Comparison of ENCODE assay signal across 25 cellular contexts in genomic region chr17:10725262-10725661, GRCh38.
"Had no signal": no experiment of that assay in that cellular context is flagged by ENCODE, and none has a peak within 500 bp of the region (broad histone marks: within the 10 kb centered on the region; RNA-seq: fewer than 3 reads in every experiment).

No MANE protein-coding gene starts in this region.

- H3K27me3 Mint-ChIP-seq: activated B cell treated with CpG ODN at 0.5 μM for 24 hours; activated CD4-positive, alpha-beta memory T cell treated with anti-CD3 and anti-CD28 coated beads for 36 hours; activated CD4-positive, alpha-beta T cell treated with anti-CD3 and anti-CD28 coated beads, Interleukin-2, amount 10 ng/mL, durations not matched to agents 7 days and 5 days; T-cell had no signal

- ATAC-seq: activated naive CD4-positive, alpha-beta T cell treated with anti-CD3 and anti-CD28 coated beads, Interleukin-2, amount 50 U/mL, for 72 hours; T-cell had no signal

- FAIRE-seq: TTC549 had no signal

- H3K9me3 Mint-ChIP-seq: activated B cell treated with CpG ODN at 0.5 μM for 24 hours; activated CD4-positive, alpha-beta memory T cell treated with anti-CD3 and anti-CD28 coated beads for 36 hours; activated CD4-positive, alpha-beta T cell treated with anti-CD3 and anti-CD28 coated beads, Interleukin-2, amount 10 ng/mL, durations not matched to agents 7 days and 5 days; activated naive CD4-positive, alpha-beta T cell treated with anti-CD3 and anti-CD28 coated beads, Interleukin-2, amount 50 U/mL, for 72 hours; activated T-helper 2 cell treated with anti-CD3 and anti-CD28 coated beads, Interferon-gamma antibody, Interleukin-2, Interleukin-4, amounts not matched to agents 10 μg/mL and 5 μg/mL and 100 μg/mL, durations not matched to agents 14 hours and 24 hours and 36 hours; T-cell had no signal

- H3K4me3 ChIP-seq: cardiac muscle cell, SK-N-MC had no signal

- H3K27me3 ChIP-seq: brain microvascular endothelial cell, cardiac muscle cell had no signal

- DNase-seq: activated B cell treated with CpG ODN at 0.5 μM for 24 hours; activated CD4-positive, alpha-beta memory T cell treated with anti-CD3 and anti-CD28 coated beads for 36 hours; activated CD4-positive, alpha-beta T cell treated with anti-CD3 and anti-CD28 coated beads for 1 hour; activated CD4-positive, alpha-beta T cell treated with anti-CD3 and anti-CD28 coated beads, Interleukin-2, amount 10 ng/mL, durations not matched to agents 7 days and 5 days; activated CD8-positive, alpha-beta memory T cell treated with anti-CD3 and anti-CD28 coated beads for 24 hours; activated gamma-delta T cell treated with Interleukin-2 at 50 U/mL for 16 hours; activated T-cell treated with anti-CD3 and anti-CD28 coated beads for 4 hours; activated T-cell treated with anti-CD3 and anti-CD28 coated beads, Interleukin-2, amount 50 U/mL, for 48 hours; brain microvascular endothelial cell; IMR-90; Kasumi-1; KBM-7; NCI-H1105 treated with DMSO at 0.1 percent for 48 hours; NCI-H1436 treated with DMSO at 0.1 percent for 48 hours; NCI-H187; NCI-H2081; NCI-H524; T-cell; T-helper 2 cell; T1000 had no signal

- H3K36me3 ChIP-seq: brain microvascular endothelial cell, cardiac muscle cell had no signal

- H3K36me3 Mint-ChIP-seq: activated CD4-positive, alpha-beta memory T cell treated with anti-CD3 and anti-CD28 coated beads for 36 hours; T-cell had no signal

- H3K27ac ChIP-seq: brain microvascular endothelial cell, cardiac muscle cell, SK-N-MC had no signal

- H3K27ac Mint-ChIP-seq: activated B cell treated with CpG ODN at 0.5 μM for 24 hours; activated CD4-positive, alpha-beta memory T cell treated with anti-CD3 and anti-CD28 coated beads for 36 hours; activated CD4-positive, alpha-beta T cell treated with anti-CD3 and anti-CD28 coated beads, Interleukin-2, amount 10 ng/mL, durations not matched to agents 7 days and 5 days; activated naive CD4-positive, alpha-beta T cell treated with anti-CD3 and anti-CD28 coated beads, Interleukin-2, amount 50 U/mL, for 72 hours; activated T-helper 2 cell treated with anti-CD3 and anti-CD28 coated beads, Interferon-gamma antibody, Interleukin-2, Interleukin-4, amounts not matched to agents 10 μg/mL and 5 μg/mL and 100 μg/mL, durations not matched to agents 14 hours and 24 hours and 36 hours had no signal

- H3K4me3 Mint-ChIP-seq: activated B cell treated with CpG ODN at 0.5 μM for 24 hours; activated CD4-positive, alpha-beta memory T cell treated with anti-CD3 and anti-CD28 coated beads for 36 hours; activated CD4-positive, alpha-beta T cell treated with anti-CD3 and anti-CD28 coated beads, Interleukin-2, amount 10 ng/mL, durations not matched to agents 7 days and 5 days; T-cell had no signal
